ENCODE assay signal across 16 cellular contexts in genomic region chr10:86327954-86328705, GRCh38. TPM values are rescaled to one million over a fixed set of nuclear protein-coding genes. Genes with fewer than 3 reads are reported as not detected.
DNase-seq lines count a peak whose midpoint lies in the region; TF ChIP-seq lines count a peak whose summit lies in the region.
"Had no signal": no experiment of that assay in that cellular context is flagged by ENCODE, and none has a peak within 500 bp of the region (broad histone marks: within the 10 kb centered on the region; RNA-seq: fewer than 3 reads in every experiment).

No MANE protein-coding gene starts in this region.

- no peaks in the 10 kb centered on the region for H3K9me3 Mint-ChIP-seq in CD14-positive monocyte
- H3K9me3 Mint-ChIP-seq in glutamatergic neuron (ENCODE audit: unreplicated experiment) = no peaks in the 10 kb centered on the region
- H3K9me3 Mint-ChIP-seq: CD8-positive, alpha-beta T cell had no signal

- H3K36me3 Mint-ChIP-seq in CD14-positive monocyte (no peaks in the 10 kb centered on the region), glutamatergic neuron (ENCODE audit: unreplicated experiment) (no peaks in the 10 kb centered on the region)
- H3K36me3 Mint-ChIP-seq: CD8-positive, alpha-beta T cell had no signal

- H3K27ac ChIP-seq in sigmoid colon = no peak overlapping the region
- H3K27ac ChIP-seq: C4-2B had no signal

- intact Hi-C loops in CD14-positive monocyte (cut with micrococcal nuclease) (no loop called here), sigmoid colon (cut with DNase I) (no loop called here)

- H3K4me3 ChIP-seq in sigmoid colon = no peak overlapping the region
- H3K4me3 ChIP-seq: HAP-1 had no signal

- no peak overlapping the region for H3K4me3 Mint-ChIP-seq in CD14-positive monocyte
- H3K4me3 Mint-ChIP-seq in glutamatergic neuron (ENCODE audit: unreplicated experiment) = no peak overlapping the region
- H3K4me3 Mint-ChIP-seq: CD8-positive, alpha-beta T cell had no signal

- WGBS in sigmoid colon, 2 donors = 77 to 83% methylated on average over 7 of the region's 7 CpGs

- no peak overlapping the region for H3K27ac Mint-ChIP-seq in CD14-positive monocyte
- H3K27ac Mint-ChIP-seq in glutamatergic neuron (ENCODE audit: unreplicated experiment) = no peak overlapping the region
- H3K27ac Mint-ChIP-seq: CD8-positive, alpha-beta T cell had no signal

- peak; percentile 11 for DNase-seq in CD14-positive monocyte (ENCODE audit: low spot score)
- peak; percentile 35 for DNase-seq in NCI-H69 (lab: John Stamatoyannopoulos, UW)
- DNase-seq in glutamatergic neuron = peak; percentile 3
- DNase-seq in sigmoid colon = peak; percentile 24
- DNase-seq in HPDE6-E6E7 (ENCODE audit: extremely low spot score) = no peak
- DNase-seq in KBM-7 = no peak
- DNase-seq in NCI-H2029 (lab: John Stamatoyannopoulos, UW) = no peak
- DNase-seq: BE2C; CD8-positive, alpha-beta T cell; COR-L47; DMS153; DMS79 treated with DMSO at 0.1 percent for 48 hours; EL had no signal

- H3K36me3 ChIP-seq in sigmoid colon = no peaks in the 10 kb centered on the region
- H3K36me3 ChIP-seq: BE2C, HAP-1 had no signal

- H3K4me1 ChIP-seq in sigmoid colon = no peaks in the 10 kb centered on the region
- H3K4me1 ChIP-seq: HAP-1 had no signal

- peaks cover 5 to 24% (median 14%) of the 10 kb centered on the region in 3 donors for H3K27me3 Mint-ChIP-seq in CD14-positive monocyte (ENCODE audit: low read depth in 3 of 3)
- peaks cover 11% of the 10 kb centered on the region for H3K27me3 Mint-ChIP-seq in glutamatergic neuron (ENCODE audit: unreplicated experiment)

- in situ Hi-C loops in KBM-7 (cut with MboI; ENCODE audit: low pct_unique_long_range_greater_than_20kb, low sequenced_read_pairs) = no loop called here

- TF ChIP-seq EP300 in sigmoid colon (IDR thresholded peaks at IDR 0.05) = no peak

- H3K4me1 Mint-ChIP-seq in CD14-positive monocyte (no peaks in the 10 kb centered on the region), glutamatergic neuron (ENCODE audit: low read depth, unreplicated experiment) (peaks cover 5% of the 10 kb centered on the region)

- TF ChIP-seq CTCF in CD14-positive monocyte (IDR thresholded peaks at IDR 0.05) (no peak), glutamatergic neuron (IDR thresholded peaks at IDR 0.05; ENCODE audit: partially characterized antibody, unreplicated experiment) (no peak), sigmoid colon (IDR thresholded peaks at IDR 0.05) (no peak)

- no peaks in the 10 kb centered on the region for H3K27me3 ChIP-seq in sigmoid colon
- H3K27me3 ChIP-seq: BE2C had no signal

- no peaks in the 10 kb centered on the region for H3K9me3 ChIP-seq in sigmoid colon
- H3K9me3 ChIP-seq: BE2C, HAP-1 had no signal

- no peak for TF ChIP-seq POLR2A in sigmoid colon (IDR thresholded peaks at IDR 0.05)

RNA-seq across cellular contexts. Expression of gene GRID1, which starts 38.5 kb away (rescaled TPM):
- polyA plus RNA-seq in CD14-positive monocyte = not detected
- 8.0 TPM for total RNA-seq in glutamatergic neuron (ENCODE audit: unreplicated experiment)
- total RNA-seq in sigmoid colon = 1 to 10 TPM in 3 of 4 donors, under 1 TPM in 1; 0.66 to 4.7 (median 1.5) TPM
- 1 to 10 TPM in 1 of 3 donors, not detected in 2; 1.1 TPM for polyA plus RNA-seq in sigmoid colon
- total RNA-seq: CD8-positive, alpha-beta T cell had no signal
- polyA plus RNA-seq: AG04450 had no signal

Comparison
In these comparisons a context has a peak if more than half of its experiments do, and no peak if none do; other contexts are left out.
1. DNase-seq: peak in CD14-positive monocyte (single experiment), NCI-H69 (single experiment), glutamatergic neuron (single experiment) and sigmoid colon (single experiment); none in HPDE6-E6E7 (single experiment), KBM-7 (single experiment) and NCI-H2029 (single experiment).